ENCODE assay signal across 23 cellular contexts in the genomic region with DNA sequence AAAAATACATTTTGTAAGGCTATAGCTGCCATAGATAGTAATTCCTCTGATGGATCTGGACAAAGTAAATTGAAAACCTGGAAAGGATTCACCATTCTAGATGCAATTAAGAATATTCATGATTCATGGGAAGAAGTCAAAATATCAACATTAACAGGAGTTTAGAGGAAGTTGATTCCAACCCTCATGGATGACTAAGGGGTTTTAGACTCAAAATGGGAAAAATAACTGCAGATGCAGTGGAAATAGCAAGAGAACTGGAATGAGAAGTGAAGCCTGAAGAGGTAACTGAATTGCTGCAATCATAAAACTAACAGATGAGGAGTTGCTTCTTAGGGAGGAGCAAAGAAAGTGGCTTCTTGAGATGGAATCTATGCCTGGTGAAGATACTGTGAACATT.
DNase-seq lines count a peak whose midpoint lies in the region; ATAC-seq and TF ChIP-seq lines count a peak whose summit lies in the region.
"Had no signal": no experiment of that assay in that cellular context is flagged by ENCODE, and none has a peak within 500 bp of the region (broad histone marks: within the 10 kb centered on the region; RNA-seq: fewer than 3 reads in every experiment).

No MANE protein-coding gene starts in this region.

- H3K9me3 Mint-ChIP-seq in HFFc6 = no peaks in the 10 kb centered on the region; the same call in 1 of the 2 replicates

- no peaks in the 10 kb centered on the region for H3K36me3 ChIP-seq in Karpas-422 (ENCODE audit: insufficient read depth, low read length)
- H3K36me3 ChIP-seq: BLaER1, MG63 had no signal

- H3K4me3 Mint-ChIP-seq in HFFc6 (peak overlapping the region; percentile 18), T-helper 17 cell (no peak overlapping the region)
- H3K4me3 Mint-ChIP-seq: CD4-positive, CD25-positive, alpha-beta regulatory T cell had no signal

- no peak for TF ChIP-seq CTCF in HFFc6 (IDR thresholded peaks at IDR 0.05)

- H3K36me3 Mint-ChIP-seq in HFFc6 (ENCODE audit: low read depth) (no peaks in the 10 kb centered on the region; the same call in 1 of the 2 replicates), T-helper 17 cell (ENCODE audit: low read depth) (no peaks in the 10 kb centered on the region)
- H3K36me3 Mint-ChIP-seq: CD4-positive, CD25-positive, alpha-beta regulatory T cell had no signal

- ATAC-seq in T-helper 17 cell (no peak), HG02759 (IDR thresholded peaks at IDR 0.05; ENCODE audit: unreplicated experiment) (no peak)
- ATAC-seq: HCT116, HepG2, K562, PC-3 had no signal

- H3K4me2 ChIP-seq in Karpas-422 (ENCODE audit: low read depth, low read length, poor library complexity, severe bottlenecking) = no peak overlapping the region
- H3K4me2 ChIP-seq: BLaER1 had no signal

- no peak overlapping the region for H3K4me3 ChIP-seq in skeletal muscle cell (ENCODE audit: low read depth, low read length)
- no peak overlapping the region for H3K4me3 ChIP-seq in Karpas-422 (ENCODE audit: low read length)
- H3K4me3 ChIP-seq: BLaER1, K562, MG63 had no signal

- H3K27me3 ChIP-seq in Karpas-422 (ENCODE audit: low read length) = no peaks in the 10 kb centered on the region
- H3K27me3 ChIP-seq: BLaER1, MG63 had no signal

- H4K20me1 ChIP-seq in Karpas-422 (ENCODE audit: insufficient read depth, low read depth, low read length) = no peaks in the 10 kb centered on the region
- H4K20me1 ChIP-seq: BLaER1 had no signal

- peak; percentile 3 for DNase-seq in ELR (ENCODE audit: low read depth)
- peak; percentile 6 for DNase-seq in HFFc6
- peak; percentile 5 for DNase-seq in fibroblast of peridontal ligament (ENCODE audit: extremely low read depth)
- peak; percentile 7 for DNase-seq in skeletal muscle cell (ENCODE audit: low read depth)
- no peak for DNase-seq in Karpas-422
- no peak for DNase-seq in T-helper 17 cell
- DNase-seq: CD4-positive, CD25-positive, alpha-beta regulatory T cell; GDM1; MG63; NCI-H1105 treated with DMSO at 0.1 percent for 48 hours; NCI-H146; NCI-H1930; NCI-H2107; NCI-H524 treated with DMSO at 0.1 percent for 48 hours; NCI-H774; PC-3; Right ventricle myocardium superior; RPMI8226 had no signal

- peaks cover 52% of the 10 kb centered on the region for H3K4me1 Mint-ChIP-seq in HFFc6 (ENCODE audit: low read depth)
- H3K4me1 Mint-ChIP-seq in T-helper 17 cell = no peaks in the 10 kb centered on the region
- H3K4me1 Mint-ChIP-seq: CD4-positive, CD25-positive, alpha-beta regulatory T cell had no signal

- H3K79me2 ChIP-seq in Karpas-422 (ENCODE audit: low read length) = no peaks in the 10 kb centered on the region

- no peaks in the 10 kb centered on the region; the same call in 1 of the 2 replicates for H3K9me2 ChIP-seq in Karpas-422 (replicated peaks; ENCODE audit: insufficient read depth, low read length)

- H3K27me3 Mint-ChIP-seq in HFFc6 (ENCODE audit: insufficient read depth) (no peaks in the 10 kb centered on the region), T-helper 17 cell (no peaks in the 10 kb centered on the region)
- H3K27me3 Mint-ChIP-seq: CD4-positive, CD25-positive, alpha-beta regulatory T cell had no signal

- no peak overlapping the region for H2AFZ ChIP-seq in Karpas-422 (ENCODE audit: low read length)

- no peak overlapping the region for H3K9ac ChIP-seq in Karpas-422 (ENCODE audit: low read length)
- H3K9ac ChIP-seq: BLaER1 had no signal

- H3K9me3 ChIP-seq in Karpas-422 (ENCODE audit: low read length) (0 out of 2 replicates have a peak, but pooled peaks cover 3% of the 10 kb centered on the region), T-helper 17 cell (ENCODE audit: control insufficient read depth, low read length, poor library complexity, severe bottlenecking) (no peaks in the 10 kb centered on the region)
- H3K9me3 ChIP-seq: BLaER1, MG63 had no signal

- peak overlapping the region; percentile 85 for H3K27ac Mint-ChIP-seq in HFFc6
- no peak overlapping the region for H3K27ac Mint-ChIP-seq in T-helper 17 cell
- H3K27ac Mint-ChIP-seq: CD4-positive, CD25-positive, alpha-beta regulatory T cell had no signal

- H3K27ac ChIP-seq in Karpas-422 (ENCODE audit: low read length) = no peak overlapping the region
- H3K27ac ChIP-seq: BLaER1 had no signal

- no peaks in the 10 kb centered on the region for H3K4me1 ChIP-seq in Karpas-422 (ENCODE audit: low read length)
- H3K4me1 ChIP-seq: BLaER1 had no signal

Comparison
In these comparisons a context has a peak if more than half of its experiments do, and no peak if none do; other contexts are left out.
1. DNase-seq: peak in ELR (single experiment), HFFc6 (single experiment), fibroblast of peridontal ligament (single experiment) and skeletal muscle cell (single experiment); none in Karpas-422 (single experiment) and T-helper 17 cell (0 of 3).